Comparison of ENCODE assay signal across 31 cellular contexts in the genomic region with DNA sequence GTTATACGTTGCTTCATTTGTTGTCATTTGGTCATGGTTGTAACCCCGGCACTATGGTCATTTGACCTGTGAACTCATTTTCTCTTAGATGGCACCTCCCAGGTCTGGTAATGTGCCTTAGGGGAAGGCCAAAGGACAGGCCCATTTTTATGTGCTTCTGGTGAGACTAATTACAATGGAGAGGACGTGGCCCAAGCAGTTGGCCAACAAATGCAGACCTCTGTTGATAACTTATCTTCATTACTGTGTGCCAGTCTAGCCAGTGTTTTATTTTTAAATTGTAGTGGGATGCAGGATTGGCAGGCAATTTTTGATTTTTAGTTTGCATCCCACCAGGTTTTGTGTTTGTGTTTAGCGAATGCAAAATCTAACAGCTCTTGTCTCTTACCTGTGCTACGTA.
"Had no signal": no experiment of that assay in that cellular context is flagged by ENCODE, and none has a peak within 500 bp of the region (broad histone marks: within the 10 kb centered on the region; RNA-seq: fewer than 3 reads in every experiment).

No MANE protein-coding gene starts in this region.

- H3K36me3 ChIP-seq: adrenal gland, colonic mucosa, esophagus squamous epithelium, gastroesophageal sphincter, WERI-Rb-1 had no signal

- H3K4me1 Mint-ChIP-seq: activated B cell treated with CpG ODN at 0.5 μM for 24 hours; activated naive CD4-positive, alpha-beta T cell treated with anti-CD3 and anti-CD28 coated beads, Interleukin-2, amount 50 U/mL, for 24 hours; activated naive CD8-positive, alpha-beta T cell treated with anti-CD3 and anti-CD28 coated beads for 36 hours; activated naive CD8-positive, alpha-beta T cell treated with anti-CD3 and anti-CD28 coated beads, Interleukin-2, amount 50 U/mL, for 24 hours; activated T-helper 17 cell treated with anti-CD3 and anti-CD28 coated beads, Interleukin-2, amount 50 U/mL, for 72 hours had no signal

- H3K27me3 Mint-ChIP-seq: activated B cell treated with CpG ODN at 0.5 μM for 24 hours; activated naive CD4-positive, alpha-beta T cell treated with anti-CD3 and anti-CD28 coated beads, Interleukin-2, amount 50 U/mL, for 24 hours; activated T-helper 17 cell treated with anti-CD3 and anti-CD28 coated beads, Interleukin-2, amount 50 U/mL, for 72 hours had no signal

- H3K9me3 Mint-ChIP-seq: activated B cell treated with CpG ODN at 0.5 μM for 24 hours; activated CD8-positive, alpha-beta T cell treated with anti-CD3 and anti-CD28 coated beads for 36 hours; activated naive CD4-positive, alpha-beta T cell treated with anti-CD3 and anti-CD28 coated beads for 36 hours; activated naive CD4-positive, alpha-beta T cell treated with anti-CD3 and anti-CD28 coated beads, Interleukin-2, amount 50 U/mL, for 24 hours; activated naive CD8-positive, alpha-beta T cell treated with anti-CD3 and anti-CD28 coated beads for 36 hours; activated naive CD8-positive, alpha-beta T cell treated with anti-CD3 and anti-CD28 coated beads, Interleukin-2, amount 50 U/mL, for 24 hours; activated T-cell treated with anti-CD3 and anti-CD28 coated beads, Interleukin-2, amount 50 U/mL, for 4 hours; activated T-helper 17 cell treated with anti-CD3 and anti-CD28 coated beads, Interleukin-2, amount 50 U/mL, for 72 hours; T-helper 2 cell treated with Interferon-gamma antibody and Interleukin-4, amounts not matched to agents 5 μg/mL and 100 μg/mL, for 36 hours had no signal

- H3K27ac Mint-ChIP-seq: activated B cell treated with CpG ODN at 0.5 μM for 24 hours; activated CD8-positive, alpha-beta T cell treated with anti-CD3 and anti-CD28 coated beads for 36 hours; activated naive CD4-positive, alpha-beta T cell treated with anti-CD3 and anti-CD28 coated beads for 36 hours; activated naive CD8-positive, alpha-beta T cell treated with anti-CD3 and anti-CD28 coated beads for 36 hours; activated naive CD8-positive, alpha-beta T cell treated with anti-CD3 and anti-CD28 coated beads, Interleukin-2, amount 50 U/mL, for 24 hours; activated T-helper 17 cell treated with anti-CD3 and anti-CD28 coated beads, Interleukin-2, amount 50 U/mL, for 72 hours; T-helper 17 cell; T-helper 2 cell treated with Interferon-gamma antibody and Interleukin-4, amounts not matched to agents 5 μg/mL and 100 μg/mL, for 36 hours had no signal

- H3K9me3 ChIP-seq: adrenal gland, body of pancreas, colonic mucosa, esophagus squamous epithelium, gastroesophageal sphincter had no signal

- H3K27me3 ChIP-seq: adrenal gland, body of pancreas, colonic mucosa, esophagus squamous epithelium, gastroesophageal sphincter had no signal

- DNase-seq: activated B cell treated with CpG ODN at 0.5 μM for 24 hours; activated CD4-positive, alpha-beta T cell treated with anti-CD3 and anti-CD28 coated beads for 48 hours; activated CD4-positive, alpha-beta T cell treated with anti-CD3 and anti-CD28 coated beads, Interleukin-2, amount 50 U/mL, for 1 hour; activated CD4-positive, alpha-beta T cell treated with anti-CD3 and anti-CD28 coated beads, Interleukin-2, amount 50 U/mL, for 48 hours; activated CD8-positive, alpha-beta memory T cell treated with anti-CD3 and anti-CD28 coated beads for 24 hours; activated CD8-positive, alpha-beta T cell treated with anti-CD3 and anti-CD28 coated beads for 36 hours; activated effector memory CD4-positive, alpha-beta T cell treated with anti-CD3 and anti-CD28 coated beads, Interleukin-2, amount 50 U/mL, for 16 hours; activated naive CD4-positive, alpha-beta T cell treated with anti-CD3 and anti-CD28 coated beads for 36 hours; activated naive CD8-positive, alpha-beta T cell treated with anti-CD3 and anti-CD28 coated beads for 36 hours; activated naive CD8-positive, alpha-beta T cell treated with anti-CD3 and anti-CD28 coated beads, Interleukin-2, amount 50 U/mL, for 24 hours; activated T-cell treated with anti-CD3 and anti-CD28 coated beads, Interleukin-2, amount 50 U/mL, for 4 hours; adrenal gland; amygdala; aorta; body of pancreas; central memory CD4-positive, alpha-beta T cell; cerebellar nuclear complex; colonic mucosa; effector CD8-positive, alpha-beta T cell; esophagus squamous epithelium; foreskin melanocyte; T-helper 1 cell; T-helper 17 cell; T1000; WERI-Rb-1 had no signal

- H3K4me3 ChIP-seq: adrenal gland, body of pancreas, colonic mucosa, esophagus squamous epithelium, gastroesophageal sphincter had no signal

- H3K36me3 Mint-ChIP-seq: activated naive CD4-positive, alpha-beta T cell treated with anti-CD3 and anti-CD28 coated beads, Interleukin-2, amount 50 U/mL, for 24 hours; activated naive CD8-positive, alpha-beta T cell treated with anti-CD3 and anti-CD28 coated beads for 36 hours had no signal

- H3K4me1 ChIP-seq: adrenal gland, colonic mucosa, esophagus squamous epithelium had no signal

- ATAC-seq: activated CD4-positive, CD25-positive, alpha-beta regulatory T cell treated with anti-CD3 and anti-CD28 coated beads, Interleukin-2, amount 50 U/mL, for 24 hours; activated CD8-positive, alpha-beta T cell treated with anti-CD3 and anti-CD28 coated beads for 36 hours; activated naive CD8-positive, alpha-beta T cell treated with anti-CD3 and anti-CD28 coated beads, Interleukin-2, amount 50 U/mL, for 24 hours; activated T-cell treated with anti-CD3 and anti-CD28 coated beads, Interleukin-2, amount 50 U/mL, for 4 hours; activated T-helper 17 cell treated with anti-CD3 and anti-CD28 coated beads, Interleukin-2, amount 50 U/mL, for 72 hours; body of pancreas; gastroesophageal sphincter; T-helper 17 cell had no signal

- H3K4me3 Mint-ChIP-seq: activated B cell treated with CpG ODN at 0.5 μM for 24 hours; activated CD8-positive, alpha-beta T cell treated with anti-CD3 and anti-CD28 coated beads for 36 hours; activated naive CD4-positive, alpha-beta T cell treated with anti-CD3 and anti-CD28 coated beads for 36 hours; activated naive CD4-positive, alpha-beta T cell treated with anti-CD3 and anti-CD28 coated beads, Interleukin-2, amount 50 U/mL, for 24 hours; activated naive CD8-positive, alpha-beta T cell treated with anti-CD3 and anti-CD28 coated beads for 36 hours; activated naive CD8-positive, alpha-beta T cell treated with anti-CD3 and anti-CD28 coated beads, Interleukin-2, amount 50 U/mL, for 24 hours; activated T-cell treated with anti-CD3 and anti-CD28 coated beads, Interleukin-2, amount 50 U/mL, for 4 hours; activated T-helper 17 cell treated with anti-CD3 and anti-CD28 coated beads, Interleukin-2, amount 50 U/mL, for 72 hours; T-helper 17 cell; T-helper 2 cell treated with Interferon-gamma antibody and Interleukin-4, amounts not matched to agents 5 μg/mL and 100 μg/mL, for 36 hours had no signal

- H3K27ac ChIP-seq: adrenal gland, body of pancreas, colonic mucosa, epithelial cell of prostate, esophagus squamous epithelium, gastroesophageal sphincter, WERI-Rb-1 had no signal
